In genomic region chr17:82699551-82699950, GRCh38 we compare ENCODE assay signal across 1 cellular context.
TF ChIP-seq lines count a peak whose summit lies in the region.

No MANE protein-coding gene starts in this region.

TF ChIP-seq in A549, 52 proteins besides CTCF, POLR2A, EP300 and RAD21:
- TF ChIP-seq MAFK (IDR thresholded peaks at IDR 0.05; ENCODE audit: partially characterized antibody) (no peak), SREBF2 (IDR thresholded peaks at IDR 0.05) (no peak), POLR2AphosphoS2 (conservative IDR thresholded peaks at IDR 0.05; ENCODE audit: low read length) (no peak), NFE2L2 (conservative IDR thresholded peaks at IDR 0.05; ENCODE audit: low read length) (no peak), HDAC2 (IDR thresholded peaks at IDR 0.05) (no peak), ESRRA (IDR thresholded peaks at IDR 0.05; ENCODE audit: borderline replicate concordance, low read length) (no peak), CBX8 (IDR thresholded peaks at IDR 0.05) (no peak)
- TF ChIP-seq, protein P1, sequence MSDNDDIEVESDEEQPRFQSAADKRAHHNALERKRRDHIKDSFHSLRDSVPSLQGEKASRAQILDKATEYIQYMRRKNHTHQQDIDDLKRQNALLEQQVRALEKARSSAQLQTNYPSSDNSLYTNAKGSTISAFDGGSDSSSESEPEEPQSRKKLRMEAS (IDR thresholded peaks at IDR 0.05) = no peak
- TF ChIP-seq, protein P2, sequence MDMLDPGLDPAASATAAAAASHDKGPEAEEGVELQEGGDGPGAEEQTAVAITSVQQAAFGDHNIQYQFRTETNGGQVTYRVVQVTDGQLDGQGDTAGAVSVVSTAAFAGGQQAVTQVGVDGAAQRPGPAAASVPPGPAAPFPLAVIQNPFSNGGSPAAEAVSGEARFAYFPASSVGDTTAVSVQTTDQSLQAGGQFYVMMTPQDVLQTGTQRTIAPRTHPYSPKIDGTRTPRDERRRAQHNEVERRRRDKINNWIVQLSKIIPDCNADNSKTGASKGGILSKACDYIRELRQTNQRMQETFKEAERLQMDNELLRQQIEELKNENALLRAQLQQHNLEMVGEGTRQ (IDR thresholded peaks at IDR 0.05) = no peak
TF ChIP-seq in A549: peak in this region for 0.
